In the genomic region with DNA sequence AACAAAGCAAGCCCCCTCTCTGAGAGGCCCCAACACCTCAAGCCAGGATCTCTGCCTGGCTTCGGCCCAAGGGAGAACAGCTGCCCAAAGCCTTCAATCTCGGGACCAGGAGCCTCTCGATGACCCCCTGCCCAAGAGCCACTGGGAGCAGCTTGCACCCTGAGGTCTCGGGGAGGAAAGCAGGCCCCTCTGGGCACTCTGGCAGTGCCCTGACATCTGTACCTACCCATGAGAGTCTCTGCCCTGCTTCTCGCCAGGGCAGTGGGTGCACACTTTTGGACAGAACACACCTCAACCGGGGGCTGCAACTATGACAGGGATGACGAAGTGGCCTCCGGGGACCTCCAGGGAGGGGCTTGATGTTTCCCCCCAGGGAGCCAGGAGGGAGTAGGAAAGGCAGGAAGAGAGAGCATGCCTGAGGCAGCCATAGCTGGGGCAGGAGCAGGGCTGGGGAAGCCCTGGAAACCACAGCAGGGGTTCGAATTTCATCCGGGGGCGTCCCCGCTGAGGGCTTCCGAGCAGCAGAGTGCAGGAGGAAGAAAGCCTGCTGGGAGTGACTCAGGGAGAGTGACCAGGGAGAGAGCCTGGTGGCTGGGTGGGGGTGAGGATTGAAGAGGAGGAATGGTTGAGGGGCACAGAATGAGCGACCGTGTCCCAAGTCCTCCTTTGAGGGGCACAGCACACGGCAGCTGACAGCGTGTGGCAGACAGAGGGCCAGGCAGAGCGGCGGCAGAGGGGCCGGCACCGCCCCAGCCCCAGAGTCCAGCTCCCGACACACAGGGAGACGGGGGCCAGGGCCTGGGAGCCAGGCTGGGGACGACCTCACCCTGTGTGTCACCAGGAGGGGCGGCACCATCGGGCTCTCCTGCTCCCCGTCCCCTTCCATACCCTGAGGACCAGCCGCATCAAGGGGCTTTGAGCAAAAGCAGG, we compare ENCODE assay signal across 8 cellular contexts. TPM values are rescaled to one million over a fixed set of nuclear protein-coding genes. Genes with fewer than 3 reads are reported as not detected.
DNase-seq lines count a peak whose midpoint lies in the region; ATAC-seq and TF ChIP-seq lines count a peak whose summit lies in the region.

No MANE protein-coding gene starts in this region.

- peaks cover 8% of the 10 kb centered on the region; the same call in 1 of the 2 replicates for H3K4me1 ChIP-seq in H9 (ENCODE audit: insufficient read depth, low read length)
- peaks cover 8% of the 10 kb centered on the region for H3K4me1 ChIP-seq in ovary (ENCODE audit: insufficient read depth)

- no peak overlapping the region for H2AK5ac ChIP-seq in H9 (ENCODE audit: insufficient read length, low read length)

- no peak overlapping the region for H2AFZ ChIP-seq in H9 (ENCODE audit: low read length)

- no peak overlapping the region for H3K4ac ChIP-seq in H9 (ENCODE audit: low read depth, low read length)

- no peak overlapping the region for H3K23ac ChIP-seq in H9 (ENCODE audit: insufficient read length, low read depth, low read length)

- H3K4me3 ChIP-seq in AG04450 (ENCODE audit: low read depth, low read length) (peak overlapping the region; percentile 75), fibroblast of pulmonary artery (replicated peaks; ENCODE audit: low read depth, low read length) (peak overlapping the region; percentile 75), ovary (peak overlapping the region; percentile 68)

- H2BK15ac ChIP-seq in H9 (ENCODE audit: low read depth, low read length): no peak overlapping the region

- no peak overlapping the region for H2BK5ac ChIP-seq in H9 (ENCODE audit: insufficient read length, low read length)

- WGBS in H9 (ENCODE audit: extremely low coverage, insufficient read length, low lambda C conversion rate): no CpG with 5 or more reads among the region's 28 CpGs
- WGBS in ovary, 3 donors: 55 to 59% (median 56%) methylated on average over 28 of the region's 28 CpGs

- intact Hi-C loops in ovary (cut with DNase I): no loop called here

- H4K8ac ChIP-seq in H9 (replicated peaks; ENCODE audit: insufficient read length, low read depth, low read length): no peak overlapping the region

- no peak overlapping the region for H4K91ac ChIP-seq in H9 (ENCODE audit: insufficient read length, low read depth, low read length)

- peak overlapping the region; percentile 10 for H3K9ac ChIP-seq in H9 (ENCODE audit: extremely low read depth, insufficient read length, low read length)

- peaks cover 20 to 45% (median 35%) of the 10 kb centered on the region in 3 experiments; a peak in 6 of 7 replicates for H3K36me3 Mint-ChIP-seq in H9 (ENCODE audit: insufficient read depth in 1 of 3, low read depth in 3 of 3)

- H3K4me1 Mint-ChIP-seq in H9: peaks cover 34 to 47% of the 10 kb centered on the region in 2 experiments

- H3K27ac Mint-ChIP-seq in H9: peak overlapping the region in 1 of 3 experiments; percentile 80; a peak in 3 of 7 replicates

- peaks cover 2% of the 10 kb centered on the region for H3K27me3 ChIP-seq in AG04450 (ENCODE audit: control insufficient read depth, insufficient read depth, low read length)
- H3K27me3 ChIP-seq in H9 (ENCODE audit: insufficient read depth, low read length): no peaks in the 10 kb centered on the region
- H3K27me3 ChIP-seq in ovary: no peaks in the 10 kb centered on the region

- H3K56ac ChIP-seq in H9 (ENCODE audit: insufficient read length, low read depth, low read length): no peak overlapping the region

- H2BK20ac ChIP-seq in H9 (ENCODE audit: low read depth, low read length, poor library complexity, severe bottlenecking): no peak overlapping the region

- no peaks in the 10 kb centered on the region for H3K9me3 Mint-ChIP-seq in H9

- no peak overlapping the region for H2BK120ac ChIP-seq in H9 (ENCODE audit: low read depth, low read length, poor library complexity, severe bottlenecking)

- no peaks in the 10 kb centered on the region for H4K20me1 ChIP-seq in H9 (ENCODE audit: control insufficient read depth, insufficient read depth, insufficient read length)

- H3K9me3 ChIP-seq in AG04450 (ENCODE audit: control insufficient read depth, insufficient read depth, low read length): no peaks in the 10 kb centered on the region; the same call in 1 of the 2 replicates
- no peaks in the 10 kb centered on the region for H3K9me3 ChIP-seq in H9 (ENCODE audit: control insufficient read depth, low read depth, low read length)
- H3K9me3 ChIP-seq in ovary: no peaks in the 10 kb centered on the region

- H3K79me2 ChIP-seq in H9 (ENCODE audit: insufficient read depth, low read length): peaks cover 47% of the 10 kb centered on the region

- no peak for ATAC-seq in GM18520 (IDR thresholded peaks at IDR 0.05; ENCODE audit: unreplicated experiment)

- peaks cover 6% of the 10 kb centered on the region for H3K27me3 Mint-ChIP-seq in H9 (ENCODE audit: low read depth)

- peak; percentile 44 for DNase-seq in AG04450 (ENCODE audit: low read depth, low spot score)
- DNase-seq in H9: peak; percentile 39
- DNase-seq in UCSD-AML1 (lab: John Stamatoyannopoulos, UW; ENCODE audit: unreplicated experiment): peak; percentile 54
- peak; percentile 70 for DNase-seq in fibroblast of pulmonary artery (ENCODE audit: low read depth)
- peak; percentile 6 to 27 (median 21) for DNase-seq in ovary
- DNase-seq in effector CD4-positive, alpha-beta T cell: no peak
- no peak for DNase-seq in NCI-H345 (lab: John Stamatoyannopoulos, UW)

- H3K14ac ChIP-seq in H9 (ENCODE audit: insufficient read depth, low read length): peak overlapping the region; percentile 58

- TF ChIP-seq EP300 in ovary (IDR thresholded peaks at IDR 0.05): no peak

- H3K23me2 ChIP-seq in H9 (ENCODE audit: insufficient read length, low read depth, low read length, poor library complexity, severe bottlenecking): peaks cover 9% of the 10 kb centered on the region

- H3K27ac ChIP-seq in AG04450 (ENCODE audit: low read depth, low read length): peak overlapping the region; percentile 75
- no peak overlapping the region for H3K27ac ChIP-seq in H9 (ENCODE audit: insufficient read length, low read depth, low read length)
- H3K27ac ChIP-seq in ovary: no peak overlapping the region

- no peak for TF ChIP-seq POLR2A in ovary (IDR thresholded peaks at IDR 0.05)

- TF ChIP-seq CTCF in AG04450 (IDR thresholded peaks at IDR 0.05; ENCODE audit: low read depth, low read length): no peak
- TF ChIP-seq CTCF in H9 (conservative IDR thresholded peaks at IDR 0.05): no peak
- no peak for TF ChIP-seq CTCF in fibroblast of pulmonary artery (IDR thresholded peaks at IDR 0.05; ENCODE audit: low read length, missing control alignments)
- TF ChIP-seq CTCF in ovary (IDR thresholded peaks at IDR 0.05): no peak

- H3K4me2 ChIP-seq in H9 (ENCODE audit: insufficient read depth, insufficient read length, low read length): peak overlapping the region; percentile 77

- peaks cover 6% of the 10 kb centered on the region for H3K79me1 ChIP-seq in H9 (ENCODE audit: insufficient read depth, low read depth, low read length, poor library complexity, severe bottlenecking)

- POLR2A ChIA-PET in AG04450 (lab: Yijun Ruan, JAX): interaction anchor here (1.0 to 1.3 kb wide), 2 partner anchors 10 to 47 kb away, joined by 3 read pairs; no protein-coding TSS in a partner anchor

- no peaks in the 10 kb centered on the region for H3K36me3 ChIP-seq in ovary

- no peak overlapping the region for H2BK12ac ChIP-seq in H9 (ENCODE audit: insufficient read length, low read depth, low read length)

- no peak overlapping the region for H4K5ac ChIP-seq in H9 (ENCODE audit: insufficient read length, low read depth, low read length)

- peak overlapping the region; percentile 83 to 96 for H3K4me3 Mint-ChIP-seq in H9

- CTCF ChIA-PET in AG04450 (lab: Charles Lee): interaction anchor here (0.6 to 1.5 kb wide), 3 partner anchors 15 to 123 kb away, joined by 3 read pairs; no protein-coding TSS in a partner anchor

- no peak overlapping the region for H3T11ph ChIP-seq in H9 (ENCODE audit: low read length)

- H3K18ac ChIP-seq in H9 (ENCODE audit: insufficient read length, low read depth, low read length): no peak overlapping the region

RNA-seq across cellular contexts. Expression of gene LPCAT1, which starts 1.8 kb away (rescaled TPM):
- polyA plus RNA-seq in AG04450 (2011; rRNA removed) (23.4 and 23.5 TPM in 2 replicates), ovary (10 to 100 TPM; 18.7 to 57.1 TPM)
- polyA minus RNA-seq in AG04450 (2011; rRNA and poly(A)+ RNA removed): 18.9 and 26.5 TPM in 2 replicates
- total RNA-seq in H9 (2021) (222 and 231 TPM in 2 replicates), ovary (10 to 100 TPM; 13.0 to 28.2 (median 25.3) TPM)

Comparison
In these comparisons a context has a peak if more than half of its experiments do, and no peak if none do; other contexts are left out.
1. DNase-seq: peak in AG04450 (single experiment), H9 (single experiment), UCSD-AML1 (single experiment), fibroblast of pulmonary artery (single experiment) and ovary (5 of 5); none in effector CD4-positive, alpha-beta T cell (single experiment) and NCI-H345 (single experiment).
2. Peak in every context shown above with its lines, with median percentiles within 50 percentile points of each other: H3K4me3 ChIP-seq.